ENCODE assay signal across 7 cellular contexts in the genomic region with DNA sequence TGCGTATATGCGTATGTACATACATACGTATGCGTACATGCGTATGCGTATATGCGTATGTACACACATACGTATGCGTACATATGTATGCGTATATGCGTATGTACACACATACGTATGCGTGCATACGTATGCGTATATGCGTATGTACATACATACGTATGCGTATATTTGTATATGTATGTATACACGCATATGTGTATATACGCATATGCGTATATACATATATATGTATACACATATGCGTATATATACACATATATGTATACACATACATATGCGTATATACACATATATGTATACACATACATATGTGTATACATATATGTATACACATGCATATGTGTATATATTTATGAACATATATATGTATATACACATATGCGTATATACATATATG.
"Had no signal": no experiment of that assay in that cellular context is flagged by ENCODE, and none has a peak within 500 bp of the region (broad histone marks: within the 10 kb centered on the region; RNA-seq: fewer than 3 reads in every experiment).

No MANE protein-coding gene starts in this region.

- ATAC-seq: HCT116, HepG2 had no signal

- DNase-seq: GOT3, H7, HFFc6, KG1 had no signal

- FAIRE-seq: HepG2 had no signal

- H3K4me3 ChIP-seq: HAP-1 had no signal

- H3K4me1 ChIP-seq: HAP-1 had no signal

- H3K9me3 ChIP-seq: HAP-1 had no signal

- H3K36me3 ChIP-seq: HAP-1 had no signal
